ENCODE assay signal across 24 cellular contexts in genomic region chr13:100349594-100349993, GRCh38.
DNase-seq lines count a peak whose midpoint lies in the region; ATAC-seq and TF ChIP-seq lines count a peak whose summit lies in the region.
"Had no signal": no experiment of that assay in that cellular context is flagged by ENCODE, and none has a peak within 500 bp of the region (broad histone marks: within the 10 kb centered on the region; RNA-seq: fewer than 3 reads in every experiment).

No MANE protein-coding gene starts in this region.

- peaks cover 16% of the 10 kb centered on the region for H3K36me3 Mint-ChIP-seq in glutamatergic neuron (ENCODE audit: unreplicated experiment)

- H3K4me1 Mint-ChIP-seq in glutamatergic neuron (ENCODE audit: low read depth, unreplicated experiment) = peaks cover 13% of the 10 kb centered on the region

- TF ChIP-seq CTCF in NB4 (IDR thresholded peaks at IDR 0.05; ENCODE audit: low read depth, low read length) = no peak
- TF ChIP-seq CTCF in glutamatergic neuron (IDR thresholded peaks at IDR 0.05; ENCODE audit: partially characterized antibody, unreplicated experiment) = no peak

- DNase-seq in NCI-H2107 treated with DMSO at 0.1 percent for 48 hours (lab: John Stamatoyannopoulos, UW; ENCODE audit: unreplicated experiment) (peak; percentile 61), NCI-H2107 (lab: John Stamatoyannopoulos, UW) (no peak), NB4 (ENCODE audit: low read depth) (peak; percentile 15), NCI-H345 (lab: John Stamatoyannopoulos, UW) (peak; percentile 39), glutamatergic neuron (no peak), SKM-1 treated with dmso at 0.1 percent for 144 hours (lab: John Stamatoyannopoulos, UW; ENCODE audit: unreplicated experiment) (no peak), posterior vena cava (ENCODE audit: low spot score) (no peak)
- DNase-seq: activated CD4-positive, alpha-beta T cell treated with anti-CD3 and anti-CD28 coated beads for 1 hour; activated CD8-positive, alpha-beta T cell treated with anti-CD3 and anti-CD28 coated beads, Interleukin-2, amount 10 ng/mL, durations not matched to agents 7 days and 5 days; adrenal gland; BE2C; brain microvascular endothelial cell; Calu3; effector memory CD8-positive, alpha-beta T cell; kidney; NCI-H1105; stimulated activated CD4-positive, alpha-beta T cell treated with anti-CD3 and anti-CD28 coated beads, Interleukin-1b, Interleukin-23, amount 100 ng/mL, for 48 hours; substantia nigra; T-helper 9 cell; upper lobe of right lung had no signal

- no peak overlapping the region for H3K4me3 Mint-ChIP-seq in glutamatergic neuron (ENCODE audit: unreplicated experiment)
- H3K4me3 Mint-ChIP-seq: activated CD8-positive, alpha-beta T cell treated with anti-CD3 and anti-CD28 coated beads, Interleukin-2, amount 10 ng/mL, durations not matched to agents 7 days and 5 days; effector memory CD8-positive, alpha-beta T cell had no signal

- H3K4me3 ChIP-seq in NB4 (ENCODE audit: low read depth, low read length) = no peak overlapping the region
- H3K4me3 ChIP-seq: adrenal gland, K562, lung, skin epidermis, upper lobe of right lung had no signal

- peaks cover 4% of the 10 kb centered on the region for H3K27me3 Mint-ChIP-seq in glutamatergic neuron (ENCODE audit: unreplicated experiment)
- H3K27me3 Mint-ChIP-seq: effector memory CD8-positive, alpha-beta T cell had no signal

- H3K27ac Mint-ChIP-seq in glutamatergic neuron (ENCODE audit: unreplicated experiment) = peak overlapping the region; percentile 62
- H3K27ac Mint-ChIP-seq: activated CD8-positive, alpha-beta T cell treated with anti-CD3 and anti-CD28 coated beads, Interleukin-2, amount 10 ng/mL, durations not matched to agents 7 days and 5 days; effector memory CD8-positive, alpha-beta T cell had no signal

- no peak for ATAC-seq in GM21786 (IDR thresholded peaks at IDR 0.05; ENCODE audit: unreplicated experiment)
- ATAC-seq: activated CD8-positive, alpha-beta T cell treated with anti-CD3 and anti-CD28 coated beads, Interleukin-2, amount 10 ng/mL, durations not matched to agents 7 days and 5 days; effector memory CD8-positive, alpha-beta T cell; K562; upper lobe of right lung had no signal

- H3K9me3 Mint-ChIP-seq in glutamatergic neuron (ENCODE audit: unreplicated experiment) = peaks cover 2% of the 10 kb centered on the region
- H3K9me3 Mint-ChIP-seq: effector memory CD8-positive, alpha-beta T cell had no signal

- intact Hi-C loops in posterior vena cava (cut with DNase I) = no loop called here

- no peak for TF ChIP-seq POLR2A in NB4 (IDR thresholded peaks at IDR 0.05; ENCODE audit: extremely low read depth, insufficient read length)

Comparison
In these comparisons a context has a peak if more than half of its experiments do, and no peak if none do; other contexts are left out.
1. DNase-seq: peak in NCI-H2107 treated with DMSO at 0.1 percent for 48 hours (single experiment), NB4 (single experiment) and NCI-H345 (single experiment); none in NCI-H2107 (single experiment), glutamatergic neuron (single experiment), SKM-1 treated with dmso at 0.1 percent for 144 hours (single experiment) and posterior vena cava (single experiment).